In the genomic region with DNA sequence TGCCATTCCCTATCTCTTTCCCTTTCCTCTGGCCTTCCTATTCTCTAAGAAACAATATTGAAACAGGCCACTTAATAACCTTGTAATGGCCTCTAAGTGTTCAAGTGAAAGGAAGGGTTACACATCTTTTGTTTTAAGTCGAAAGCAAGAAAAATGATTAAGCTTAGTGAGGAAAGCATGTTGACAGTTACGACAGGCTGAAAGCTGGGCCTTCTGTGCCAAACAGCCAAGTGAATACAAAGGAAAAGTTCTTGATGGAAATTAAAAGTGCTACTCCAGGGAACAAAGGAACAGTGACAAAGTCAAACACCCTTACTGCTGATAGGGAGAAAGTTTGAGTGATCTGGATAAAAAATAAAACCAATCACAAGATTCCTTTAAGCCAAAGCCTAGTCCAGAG, we compare ENCODE assay signal across 15 cellular contexts.
"Had no signal": no experiment of that assay in that cellular context is flagged by ENCODE, and none has a peak within 500 bp of the region (broad histone marks: within the 10 kb centered on the region; RNA-seq: fewer than 3 reads in every experiment).

No MANE protein-coding gene starts in this region.

- H3K27ac Mint-ChIP-seq: natural killer cell, type B pancreatic cell had no signal

- H3K36me3 ChIP-seq: gastroesophageal sphincter, neutrophil had no signal

- ATAC-seq: gastroesophageal sphincter, left lobe of liver, natural killer cell had no signal

- H3K4me3 ChIP-seq: coronary artery, esophagus muscularis mucosa, gastroesophageal sphincter had no signal

- H3K27me3 ChIP-seq: esophagus muscularis mucosa, gastroesophageal sphincter, neutrophil had no signal

- H3K4me1 Mint-ChIP-seq: natural killer cell had no signal

- H3K9me3 Mint-ChIP-seq: natural killer cell, type B pancreatic cell had no signal

- DNase-seq: effector CD8-positive, alpha-beta T cell; glutamatergic neuron; islet precursor cell; mammary epithelial cell; natural killer cell; small intestine; stimulated activated CD4-positive, alpha-beta T cell treated with anti-CD3 and anti-CD28 coated beads, Interleukin-12 subunit alpha, Interleukin-12 subunit beta, amount 100 ng/mL, for 4 hours; stimulated activated naive CD4-positive, alpha-beta T cell treated with Interleukin-2 at 50 U/mL for 16 hours had no signal

- H3K4me1 ChIP-seq: gastroesophageal sphincter had no signal

- H3K27ac ChIP-seq: coronary artery, epithelial cell of prostate, esophagus muscularis mucosa, gastroesophageal sphincter, neutrophil had no signal

- H3K9me3 ChIP-seq: esophagus muscularis mucosa, gastroesophageal sphincter, neutrophil had no signal

- H3K27me3 Mint-ChIP-seq: type B pancreatic cell had no signal

- H3K36me3 Mint-ChIP-seq: natural killer cell had no signal

- H3K4me3 Mint-ChIP-seq: natural killer cell, type B pancreatic cell had no signal
